ENCODE assay signal across 23 cellular contexts in the genomic region with DNA sequence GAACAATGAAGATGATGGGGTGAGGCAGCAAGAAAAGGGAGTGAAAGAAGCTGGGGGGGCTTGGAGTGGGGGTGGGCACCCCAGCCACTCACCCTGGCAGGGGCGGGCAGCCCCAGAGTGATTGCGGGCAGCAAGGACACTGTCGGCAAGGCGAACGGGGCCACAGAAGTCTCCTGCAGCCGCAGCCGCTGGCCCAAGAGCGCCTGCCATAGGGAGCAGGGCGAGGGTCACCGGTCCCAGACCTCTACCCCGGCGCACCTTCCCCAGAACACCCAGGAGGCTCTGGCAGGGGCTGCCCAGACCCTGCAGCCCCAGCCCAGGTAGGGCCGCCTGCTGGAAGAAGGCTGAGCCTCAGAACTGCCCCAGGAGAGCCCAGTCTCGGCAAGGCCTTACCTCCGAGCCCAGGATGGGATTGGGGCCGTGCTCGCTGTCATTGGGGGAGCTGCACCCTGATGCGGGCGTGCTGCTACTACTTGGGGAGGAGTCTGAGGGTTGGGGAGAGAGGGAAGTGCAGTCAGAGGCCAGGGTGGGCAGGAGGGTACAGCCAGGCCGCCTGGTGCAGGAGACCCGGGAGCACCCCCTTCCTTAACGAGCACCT.
"Had no signal": no experiment of that assay in that cellular context is flagged by ENCODE, and none has a peak within 500 bp of the region (broad histone marks: within the 10 kb centered on the region; RNA-seq: fewer than 3 reads in every experiment).

No MANE protein-coding gene starts in this region.

- H3K27ac ChIP-seq: Peyer's patch, SJSA1 had no signal

- H3K4me1 ChIP-seq: SJSA1 had no signal

- H3K4me3 ChIP-seq: adrenal gland, Peyer's patch, SJSA1 had no signal

- H3K27me3 ChIP-seq: adrenal gland, Peyer's patch, SJSA1 had no signal

- H3K9me3 ChIP-seq: adrenal gland, Peyer's patch, SJSA1 had no signal

- DNase-seq: activated B cell treated with CpG ODN at 0.5 μM for 24 hours; activated CD4-positive, alpha-beta T cell treated with anti-CD3 and anti-CD28 coated beads for 1 hour; activated CD4-positive, alpha-beta T cell treated with anti-CD3 and anti-CD28 coated beads, Interleukin-2, amount 10 ng/mL, durations not matched to agents 24 days and 14 days; activated CD8-positive, alpha-beta memory T cell treated with anti-CD3 and anti-CD28 coated beads, Interleukin-2, amount 50 U/mL, for 4 hours; activated CD8-positive, alpha-beta T cell treated with anti-CD3 and anti-CD28 coated beads for 36 hours; activated effector memory CD4-positive, alpha-beta T cell treated with Interleukin-2 at 50 U/mL for 16 hours; activated naive CD4-positive, alpha-beta T cell; adrenal gland; anterior cingulate cortex; caudate nucleus; Kasumi-1; KBM-7; NCI-H1105 treated with DMSO at 0.1 percent for 48 hours; NCI-H1436 treated with DMSO at 0.1 percent for 48 hours; NCI-H187; NCI-H2081; NCI-H524; Peyer's patch; SHP77; SW 1271; T-helper 9 cell had no signal

- ATAC-seq: activated CD8-positive, alpha-beta T cell treated with anti-CD3 and anti-CD28 coated beads for 36 hours; SK-N-SH treated with all-trans-retinoic acid at 6 μM for 48 hours had no signal
